ENCODE assay signal across 18 cellular contexts in the genomic region with DNA sequence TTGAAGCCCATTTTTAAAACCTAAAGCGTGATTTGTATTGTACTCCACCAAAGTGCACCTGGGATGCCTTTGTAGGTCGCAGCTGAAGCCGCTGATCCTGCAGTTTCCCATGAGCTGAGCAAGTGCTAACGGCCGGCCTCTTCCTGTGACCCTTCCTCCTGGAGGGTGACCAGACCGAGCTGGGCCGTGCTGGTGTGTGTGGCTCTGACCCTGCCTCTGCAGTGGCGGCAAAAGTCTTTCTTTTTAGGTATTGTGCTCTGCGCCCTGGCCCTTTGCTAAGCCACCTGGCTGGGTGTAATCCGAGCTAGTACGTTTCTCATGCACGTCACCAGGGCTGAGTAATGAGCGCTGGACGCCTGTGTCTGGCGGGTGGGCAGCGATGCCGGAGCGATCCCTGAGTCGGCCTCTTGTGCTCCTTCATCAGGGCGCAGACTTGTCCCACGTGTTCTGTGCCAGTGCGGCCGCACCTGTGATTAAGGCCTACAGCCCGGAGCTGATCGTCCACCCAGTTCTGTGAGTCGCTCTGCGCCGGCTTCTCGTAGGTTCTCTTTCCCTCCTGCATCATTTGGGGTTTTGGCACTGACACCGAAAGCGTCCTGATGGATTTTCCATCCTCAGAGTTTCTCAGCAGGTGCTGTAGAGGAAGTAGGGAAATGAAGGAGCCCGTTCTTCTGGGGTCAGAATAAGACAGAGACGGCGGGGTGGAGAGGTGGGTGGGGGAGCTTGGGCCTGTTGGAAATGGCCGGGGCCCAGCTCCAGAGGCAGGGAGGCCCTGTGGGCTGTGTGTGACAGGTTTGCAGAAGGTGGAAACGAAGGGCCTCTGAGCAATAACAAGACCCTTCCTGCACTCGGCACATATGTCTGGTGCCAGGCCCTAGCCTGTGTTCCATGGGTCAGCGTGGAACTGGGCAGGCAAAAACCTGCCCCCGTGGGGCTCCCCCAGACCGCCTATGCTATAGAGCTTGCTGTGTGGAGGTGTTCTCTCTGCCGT. TPM values are rescaled to one million over a fixed set of nuclear protein-coding genes. Genes with fewer than 3 reads are reported as not detected.
DNase-seq lines count a peak whose midpoint lies in the region; ATAC-seq and TF ChIP-seq lines count a peak whose summit lies in the region.
"Had no signal": no experiment of that assay in that cellular context is flagged by ENCODE, and none has a peak within 500 bp of the region (broad histone marks: within the 10 kb centered on the region; RNA-seq: fewer than 3 reads in every experiment).

No MANE protein-coding gene starts in this region.

- no peaks in the 10 kb centered on the region for H4K20me1 ChIP-seq in OCI-LY7 (ENCODE audit: insufficient read depth, low read length)

- BruUV-seq in OCI-LY7 (replicated peaks; lab: Mats Ljungman, UMichigan), result no TSS peak

- peaks cover 16% of the 10 kb centered on the region for H3K36me3 Mint-ChIP-seq in WTC11

- H3K4me3 Mint-ChIP-seq in WTC11, result no peak overlapping the region
- H3K4me3 Mint-ChIP-seq: naive thymus-derived CD8-positive, alpha-beta T cell had no signal

- CTCF ChIA-PET in WTC11 (lab: Charles Lee), result interaction anchor here (1.0 kb wide), 1 partner anchor 169 kb away, joined by 5 read pairs; no protein-coding TSS in a partner anchor
- CTCF ChIA-PET in OCI-LY7 (lab: Charles Lee; ENCODE audit: unreplicated experiment), result no interaction called here

- H3K27me3 ChIP-seq in mucosa of stomach (ENCODE audit: control insufficient read depth, insufficient read depth, low read length) (no peaks in the 10 kb centered on the region), stomach smooth muscle (ENCODE audit: control insufficient read depth in 1 of 2, insufficient read depth in 2 of 2, low read length in 2 of 2) (no peaks in the 10 kb centered on the region)
- H3K27me3 ChIP-seq: SJSA1, thyroid gland had no signal

- no peak overlapping the region for H3K4me3 ChIP-seq in mucosa of stomach (ENCODE audit: low read length)
- peak overlapping the region in 1 of 2 donors; percentile 35 for H3K4me3 ChIP-seq in stomach smooth muscle (ENCODE audit: low read length in 2 of 2)
- no peak overlapping the region for H3K4me3 ChIP-seq in OCI-LY7 (ENCODE audit: low read depth, low read length, poor library complexity, severe bottlenecking)
- H3K4me3 ChIP-seq: SJSA1, thyroid gland had no signal

- POLR2A ChIA-PET in WTC11 (lab: Charles Lee), result no interaction called here
- POLR2A ChIA-PET in OCI-LY7 (lab: Charles Lee), result no interaction called here

- no peak overlapping the region for H3K4me2 ChIP-seq in OCI-LY7 (ENCODE audit: low read length)

- H3K9me3 Mint-ChIP-seq in WTC11, result no peaks in the 10 kb centered on the region
- H3K9me3 Mint-ChIP-seq: naive thymus-derived CD8-positive, alpha-beta T cell had no signal

- TF ChIP-seq CTCF in WTC11 (IDR thresholded peaks at IDR 0.05) (no peak), OCI-LY7 (conservative IDR thresholded peaks at IDR 0.05; ENCODE audit: low read length) (no peak)

- H2AFZ ChIP-seq in OCI-LY7 (ENCODE audit: low read length), result no peak overlapping the region

- peak overlapping the region; percentile 94 for H3K27ac Mint-ChIP-seq in WTC11

- H3K4me1 ChIP-seq in mucosa of stomach (ENCODE audit: control insufficient read depth, insufficient read depth, low read length) (peaks cover 26% of the 10 kb centered on the region), stomach smooth muscle (ENCODE audit: control insufficient read depth, insufficient read depth, low read length) (peaks cover 49% of the 10 kb centered on the region), OCI-LY7 (ENCODE audit: insufficient read depth, low read length, poor library complexity, severe bottlenecking) (no peaks in the 10 kb centered on the region)
- H3K4me1 ChIP-seq: SJSA1, thyroid gland had no signal

- H3K9me3 ChIP-seq in mucosa of stomach (ENCODE audit: control insufficient read depth, low read length) (no peaks in the 10 kb centered on the region), stomach smooth muscle (ENCODE audit: control insufficient read depth in 2 of 2, low read length in 2 of 2) (no peaks in the 10 kb centered on the region), OCI-LY7 (ENCODE audit: low read length) (no peaks in the 10 kb centered on the region)
- H3K9me3 ChIP-seq: SJSA1, thyroid gland had no signal

- H3K27ac ChIP-seq in stomach smooth muscle (ENCODE audit: low read length) (peak overlapping the region; percentile 58), OCI-LY7 (ENCODE audit: low read depth, low read length, poor library complexity, severe bottlenecking) (no peak overlapping the region)
- H3K27ac ChIP-seq: SJSA1, thyroid gland had no signal

- intact Hi-C loops in OCI-LY7 (cut with micrococcal nuclease; ENCODE audit: unreplicated experiment), result no loop called here

- H3K9ac ChIP-seq in mucosa of stomach (ENCODE audit: low read length) (peak overlapping the region; percentile 33), stomach smooth muscle (ENCODE audit: low read length in 2 of 2) (peak overlapping the region in 1 of 2 donors; percentile 13)

- H3K36me3 ChIP-seq in mucosa of stomach (ENCODE audit: control insufficient read depth, insufficient read depth, low read length) (no peaks in the 10 kb centered on the region), stomach smooth muscle (ENCODE audit: control insufficient read depth in 2 of 2, insufficient read depth in 2 of 2, low read length in 2 of 2) (peaks cover 14 to 32% of the 10 kb centered on the region in 2 donors), OCI-LY7 (ENCODE audit: insufficient read depth, low read length) (peaks cover 5% of the 10 kb centered on the region; the same call in 1 of the 2 replicates)

- no peaks in the 10 kb centered on the region for H3K9me2 ChIP-seq in OCI-LY7 (ENCODE audit: insufficient read depth, low read length)

- H3K4me1 Mint-ChIP-seq in WTC11, result peaks cover 8% of the 10 kb centered on the region

- no peaks in the 10 kb centered on the region for H3K27me3 Mint-ChIP-seq in WTC11 (ENCODE audit: low read depth)
- H3K27me3 Mint-ChIP-seq: naive thymus-derived CD8-positive, alpha-beta T cell had no signal

- H3K79me2 ChIP-seq in OCI-LY7 (ENCODE audit: insufficient read depth, low read depth, low read length), result peaks cover 17% of the 10 kb centered on the region

- ATAC-seq in WTC11 (peak; percentile 43), GM19455 (IDR thresholded peaks at IDR 0.05; ENCODE audit: unreplicated experiment) (no peak)
- ATAC-seq: naive thymus-derived CD8-positive, alpha-beta T cell had no signal

- peak; percentile 35 for DNase-seq in activated CD8-positive, alpha-beta memory T cell treated with anti-CD3 and anti-CD28 coated beads for 24 hours
- no peak for DNase-seq in activated CD8-positive, alpha-beta memory T cell treated with anti-CD3 and anti-CD28 coated beads, Interleukin-2, amount 50 U/mL, for 48 hours
- DNase-seq in WTC11 (ENCODE audit: low spot score) (no peak), OCI-LY7 (ENCODE audit: low spot score) (no peak), T-helper 2 cell (no peak)
- DNase-seq: activated naive CD4-positive, alpha-beta T cell; cortex of kidney; GDM1; hippocampal formation; naive thymus-derived CD8-positive, alpha-beta T cell; NCI-H345; right cardiac atrium; stimulated activated CD8-positive, alpha-beta memory T cell treated with anti-CD3 and anti-CD28 coated beads, Interleukin-4, amount 100 ng/mL, for 48 hours; thyroid gland had no signal

TF ChIP-seq in WTC11, 78 proteins besides CTCF, POLR2A, EP300 and RAD21:
- TF ChIP-seq, protein P1, sequence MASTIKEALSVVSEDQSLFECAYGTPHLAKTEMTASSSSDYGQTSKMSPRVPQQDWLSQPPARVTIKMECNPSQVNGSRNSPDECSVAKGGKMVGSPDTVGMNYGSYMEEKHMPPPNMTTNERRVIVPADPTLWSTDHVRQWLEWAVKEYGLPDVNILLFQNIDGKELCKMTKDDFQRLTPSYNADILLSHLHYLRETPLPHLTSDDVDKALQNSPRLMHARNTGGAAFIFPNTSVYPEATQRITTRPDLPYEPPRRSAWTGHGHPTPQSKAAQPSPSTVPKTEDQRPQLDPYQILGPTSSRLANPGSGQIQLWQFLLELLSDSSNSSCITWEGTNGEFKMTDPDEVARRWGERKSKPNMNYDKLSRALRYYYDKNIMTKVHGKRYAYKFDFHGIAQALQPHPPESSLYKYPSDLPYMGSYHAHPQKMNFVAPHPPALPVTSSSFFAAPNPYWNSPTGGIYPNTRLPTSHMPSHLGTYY (CRISPR knock-in tag; IDR thresholded peaks at IDR 0.05), result no peak

RNA-seq across cellular contexts. Expression of a gene that starts 9.7 kb away (rescaled TPM):
- total RNA-seq in WTC11 (2021) (26.8 to 29.3 TPM (median 27.9 TPM) in 3 replicates), OCI-LY7 (2022) (12.5 and 13.8 TPM in 2 replicates)
- total RNA-seq in OCI-LY7 (2014; rRNA removed; shearing (Covaris generic)), result 8.3 and 9.4 TPM in 2 replicates
